10 cellular contexts compared by ENCODE assay signal in the genomic region with DNA sequence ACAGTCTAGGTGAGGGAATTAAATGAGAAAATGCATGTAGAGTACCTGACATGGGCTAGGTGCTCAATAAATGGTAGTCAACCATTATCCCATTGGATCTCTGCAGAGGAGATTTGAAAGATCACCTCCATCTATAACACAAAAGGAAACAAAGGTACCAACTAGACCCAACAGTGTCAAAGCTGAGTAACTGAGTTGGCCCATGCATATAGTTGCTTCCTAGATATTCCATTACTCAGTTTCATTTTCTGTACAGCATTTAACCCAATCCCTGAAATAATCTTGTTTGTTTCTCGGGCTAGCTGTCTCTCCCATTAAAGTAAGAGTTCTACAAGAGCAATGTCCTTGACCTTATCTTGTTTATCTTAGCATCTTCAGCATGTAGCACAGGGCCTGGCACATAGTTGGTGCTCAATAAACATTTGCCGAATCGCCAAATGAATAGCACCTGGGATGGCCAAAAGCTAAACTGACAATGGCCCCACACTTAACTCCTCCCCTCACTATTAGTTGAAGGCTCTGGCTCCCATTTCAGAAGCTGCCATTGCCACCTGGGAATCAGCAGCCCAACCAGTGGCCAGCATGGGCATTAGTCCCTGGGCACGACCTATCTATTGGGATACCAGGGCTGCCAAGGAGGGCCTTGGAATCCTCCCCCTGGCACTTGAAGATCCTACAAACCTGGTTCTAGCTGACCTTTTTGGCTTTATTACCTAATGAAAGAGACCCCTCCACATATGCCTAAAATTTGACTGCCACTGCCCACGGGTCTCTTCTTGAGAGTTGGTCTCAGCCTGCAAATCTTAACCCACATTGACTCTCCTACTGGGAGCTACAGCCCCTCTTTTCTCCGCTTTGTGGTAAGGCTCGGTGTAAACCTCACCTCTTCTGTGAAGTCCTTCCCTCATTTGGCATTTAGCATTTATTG. TPM values are rescaled to one million over a fixed set of nuclear protein-coding genes. Genes with fewer than 3 reads are reported as not detected.
DNase-seq lines count a peak whose midpoint lies in the region; ATAC-seq, FAIRE-seq and TF ChIP-seq lines count a peak whose summit lies in the region.
"Had no signal": no experiment of that assay in that cellular context is flagged by ENCODE, and none has a peak within 500 bp of the region (broad histone marks: within the 10 kb centered on the region; RNA-seq: fewer than 3 reads in every experiment).

No MANE protein-coding gene starts in this region.

- H3K9ac ChIP-seq in HUES48 (ENCODE audit: low read depth, low read length), result no peak overlapping the region

- peak overlapping the region; percentile 65 for H3K27ac Mint-ChIP-seq in activated CD8-positive, alpha-beta T cell treated with anti-CD3 and anti-CD28 coated beads for 36 hours
- peak overlapping the region; percentile 74 to 90 (median 84) for H3K27ac Mint-ChIP-seq in immature natural killer cell
- H3K27ac Mint-ChIP-seq in stimulated activated effector memory CD8-positive, alpha-beta T cell treated with anti-CD3 and anti-CD28 coated beads, Interleukin-12 subunit alpha, Interleukin-12 subunit beta, amount 100 ng/mL, for 72 hours, result peak overlapping the region; percentile 95

- ATAC-seq in activated CD8-positive, alpha-beta T cell treated with anti-CD3 and anti-CD28 coated beads for 36 hours, result no peak
- no peak for ATAC-seq in stimulated activated effector memory CD8-positive, alpha-beta T cell treated with anti-CD3 and anti-CD28 coated beads, Interleukin-12 subunit alpha, Interleukin-12 subunit beta, amount 100 ng/mL, for 72 hours
- no peak for ATAC-seq in GM18502 (IDR thresholded peaks at IDR 0.05; ENCODE audit: poor library complexity, unreplicated experiment)
- no peak for ATAC-seq in HG02970 (IDR thresholded peaks at IDR 0.05; ENCODE audit: low FRiP score, unreplicated experiment)

- peaks cover 79% of the 10 kb centered on the region for H3K36me3 Mint-ChIP-seq in activated CD8-positive, alpha-beta T cell treated with anti-CD3 and anti-CD28 coated beads for 36 hours (ENCODE audit: low read depth)
- peaks cover 7 to 15% (median 14%) of the 10 kb centered on the region in 3 donors for H3K36me3 Mint-ChIP-seq in immature natural killer cell
- H3K36me3 Mint-ChIP-seq in stimulated activated effector memory CD8-positive, alpha-beta T cell treated with anti-CD3 and anti-CD28 coated beads, Interleukin-12 subunit alpha, Interleukin-12 subunit beta, amount 100 ng/mL, for 72 hours, result peaks cover 95% of the 10 kb centered on the region

- no peak for DNase-seq in activated CD8-positive, alpha-beta T cell treated with anti-CD3 and anti-CD28 coated beads for 36 hours
- no peak for DNase-seq in immature natural killer cell
- DNase-seq in stimulated activated effector memory CD8-positive, alpha-beta T cell treated with anti-CD3 and anti-CD28 coated beads, Interleukin-12 subunit alpha, Interleukin-12 subunit beta, amount 100 ng/mL, for 72 hours (ENCODE audit: low spot score in 2 of 2), result no peak
- DNase-seq in DMS53 (lab: John Stamatoyannopoulos, UW), result no peak
- DNase-seq in HTR-8/SVneo (ENCODE audit: insufficient read length, low spot score), result no peak
- DNase-seq: NCI-H524 had no signal

- H3K36me3 ChIP-seq in HUES48 (ENCODE audit: control insufficient read depth, insufficient read depth, low read length), result 0 out of 2 replicates have a peak, but pooled peaks cover 4% of the 10 kb centered on the region

- no peaks in the 10 kb centered on the region for H3K9me3 Mint-ChIP-seq in activated CD8-positive, alpha-beta T cell treated with anti-CD3 and anti-CD28 coated beads for 36 hours
- no peaks in the 10 kb centered on the region for H3K9me3 Mint-ChIP-seq in immature natural killer cell
- no peaks in the 10 kb centered on the region for H3K9me3 Mint-ChIP-seq in stimulated activated effector memory CD8-positive, alpha-beta T cell treated with anti-CD3 and anti-CD28 coated beads, Interleukin-12 subunit alpha, Interleukin-12 subunit beta, amount 100 ng/mL, for 72 hours
- H3K9me3 Mint-ChIP-seq: neural crest cell had no signal

- H3K27me3 Mint-ChIP-seq in activated CD8-positive, alpha-beta T cell treated with anti-CD3 and anti-CD28 coated beads for 36 hours, result no peaks in the 10 kb centered on the region
- H3K27me3 Mint-ChIP-seq in immature natural killer cell (ENCODE audit: low read depth in 3 of 3), result no peaks in the 10 kb centered on the region

- no peak for TF ChIP-seq CTCF in activated CD8-positive, alpha-beta T cell treated with anti-CD3 and anti-CD28 coated beads for 36 hours (IDR thresholded peaks at IDR 0.05)

- peaks cover 63% of the 10 kb centered on the region for H3K4me1 Mint-ChIP-seq in activated CD8-positive, alpha-beta T cell treated with anti-CD3 and anti-CD28 coated beads for 36 hours (ENCODE audit: low read depth)
- peaks cover 72 to 76% of the 10 kb centered on the region in 2 donors for H3K4me1 Mint-ChIP-seq in immature natural killer cell
- H3K4me1 Mint-ChIP-seq in stimulated activated effector memory CD8-positive, alpha-beta T cell treated with anti-CD3 and anti-CD28 coated beads, Interleukin-12 subunit alpha, Interleukin-12 subunit beta, amount 100 ng/mL, for 72 hours, result peaks cover 66% of the 10 kb centered on the region
- H3K4me1 Mint-ChIP-seq: neural crest cell had no signal

- H3K4me3 Mint-ChIP-seq in activated CD8-positive, alpha-beta T cell treated with anti-CD3 and anti-CD28 coated beads for 36 hours, result no peak overlapping the region
- peak overlapping the region; percentile 3 to 51 (median 17) for H3K4me3 Mint-ChIP-seq in immature natural killer cell
- peak overlapping the region; percentile 63 for H3K4me3 Mint-ChIP-seq in stimulated activated effector memory CD8-positive, alpha-beta T cell treated with anti-CD3 and anti-CD28 coated beads, Interleukin-12 subunit alpha, Interleukin-12 subunit beta, amount 100 ng/mL, for 72 hours
- H3K4me3 Mint-ChIP-seq: neural crest cell had no signal

- CTCF ChIA-PET in activated CD8-positive, alpha-beta T cell treated with anti-CD3 and anti-CD28 coated beads for 36 hours (lab: Charles Lee), result interaction anchor here (1.6 to 4.8 kb wide), 4 partner anchors 17 to 38 kb away, joined by 4 to 38 read pairs (median 12); a partner anchor contains a TSS

- H3K27me3 ChIP-seq in HUES48 (ENCODE audit: control insufficient read depth, insufficient read depth, low read length), result no peaks in the 10 kb centered on the region

- H3K9me3 ChIP-seq in HUES48 (ENCODE audit: control insufficient read depth, insufficient read depth, low read length), result no peaks in the 10 kb centered on the region

- H3K4me3 ChIP-seq in HUES48 (ENCODE audit: low read depth, low read length), result no peak overlapping the region

- peak overlapping the region; percentile 25 for H3K27ac ChIP-seq in HUES48 (ENCODE audit: low read depth, low read length)

- no peak for FAIRE-seq in HTR-8/SVneo (lab: Jason Lieb, UNC)

- intact Hi-C loops in activated CD8-positive, alpha-beta T cell treated with anti-CD3 and anti-CD28 coated beads for 36 hours (cut with micrococcal nuclease), result no loop called here

- POLR2A ChIA-PET in activated CD8-positive, alpha-beta T cell treated with anti-CD3 and anti-CD28 coated beads for 36 hours (lab: Charles Lee), result interaction anchor here (1.1 to 2.7 kb wide), 8 partner anchors 8 to 38 kb away, joined by 3 to 17 read pairs (median 5); a partner anchor contains a TSS

- peaks cover 16% of the 10 kb centered on the region for H3K4me1 ChIP-seq in HUES48 (ENCODE audit: control insufficient read depth, insufficient read depth, low read length)

RNA-seq across cellular contexts. Expression of a gene that starts 22.6 kb away (rescaled TPM):
- total RNA-seq in activated CD8-positive, alpha-beta T cell treated with anti-CD3 and anti-CD28 coated beads for 36 hours, result 100 to 1,000 TPM; 182 TPM
- polyA plus RNA-seq in immature natural killer cell, result 10 to 100 TPM; 30.9 to 60.4 (median 39.3) TPM

RNA-seq across cellular contexts. Expression of a gene that starts 39.0 kb away (rescaled TPM):
- total RNA-seq in activated CD8-positive, alpha-beta T cell treated with anti-CD3 and anti-CD28 coated beads for 36 hours, result 100 to 1,000 TPM; 112 to 113 TPM
- 1 to 10 TPM; 1.2 to 3.0 (median 1.8) TPM for polyA plus RNA-seq in immature natural killer cell
